ENCODE assay signal across 15 cellular contexts in the genomic region with DNA sequence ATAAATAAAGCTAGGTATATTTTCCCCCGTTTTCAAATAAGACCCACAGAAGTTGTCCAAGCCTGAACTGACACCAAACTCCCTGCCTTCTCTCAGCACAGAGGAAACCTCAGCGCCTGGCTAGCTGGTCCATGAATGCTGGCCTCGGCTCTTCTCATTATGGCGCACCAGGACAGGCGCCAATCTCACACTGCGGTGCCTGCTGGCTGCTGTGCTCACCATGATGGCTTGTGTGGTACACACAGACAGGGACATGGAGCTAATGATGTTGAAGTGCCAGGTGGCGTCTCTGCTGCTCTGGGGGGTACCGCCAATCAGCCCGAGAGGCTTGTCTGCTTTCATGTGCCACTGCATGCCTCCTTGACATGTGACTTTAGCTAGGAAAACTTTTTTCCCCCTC. TPM values are rescaled to one million over a fixed set of nuclear protein-coding genes. Genes with fewer than 3 reads are reported as not detected.
A peak's percentile ranks its signal among the peaks of the same experiment; 100 is the strongest.
DNase-seq lines count a peak whose midpoint lies in the region; ATAC-seq, FAIRE-seq and TF ChIP-seq lines count a peak whose summit lies in the region.
"Had no signal": no experiment of that assay in that cellular context is flagged by ENCODE, and none has a peak within 500 bp of the region (broad histone marks: within the 10 kb centered on the region; RNA-seq: fewer than 3 reads in every experiment).

No MANE protein-coding gene starts in this region.

- H4K91ac ChIP-seq in mesenchymal stem cell (ENCODE audit: low read length), result no peak overlapping the region

- intact Hi-C loops in HepG2 (cut with micrococcal nuclease; ENCODE audit: unreplicated experiment), result no loop called here
- intact Hi-C loops in right lobe of liver (cut with DNase I), result no loop called here

- no peak overlapping the region for H2BK5ac ChIP-seq in mesenchymal stem cell (ENCODE audit: low read depth, low read length, poor library complexity, severe bottlenecking)

- DNase-seq in HepG2 (ENCODE audit: low spot score) (no peak), right lobe of liver (no peak), RWPE2 (ENCODE audit: low spot score) (peak; percentile 19), mesenchymal stem cell (no peak), NCI-H187 (lab: John Stamatoyannopoulos, UW) (no peak), KG1 (lab: John Stamatoyannopoulos, UW) (no peak), activated gamma-delta T cell (lab: John Stamatoyannopoulos, UW) (no peak)
- DNase-seq: CD4-positive, CD25-positive, alpha-beta regulatory T cell; DMS79; NCI-H1105; NCI-H146; NCI-H2029 treated with DMSO at 0.1 percent for 48 hours; NCI-H2171; NK-92 treated with Interleukin-12 subunit alpha and Interleukin-12 subunit beta, amount 100 ng/mL, for 24 hours had no signal

- H3K27me3 ChIP-seq in HepG2 (ENCODE audit: control insufficient read depth in 1 of 2, insufficient read depth in 2 of 2, low read length in 2 of 2) (peaks cover 0 to 26% of the 10 kb centered on the region in 2 experiments; a peak in 2 of 5 replicates), right lobe of liver (no peaks in the 10 kb centered on the region), RWPE2 (ENCODE audit: insufficient read depth, poor library complexity, severe bottlenecking) (no peaks in the 10 kb centered on the region), mesenchymal stem cell (ENCODE audit: control insufficient read depth in 1 of 2, insufficient read depth in 1 of 2, low read length in 2 of 2) (peaks cover 0 to 13% of the 10 kb centered on the region in 2 experiments)

- no peak overlapping the region for H2BK120ac ChIP-seq in mesenchymal stem cell (ENCODE audit: low read depth, low read length)

- 0 out of 2 replicates have a peak, but pooled peaks cover 6% of the 10 kb centered on the region for H3K4me1 ChIP-seq in HepG2 (ENCODE audit: insufficient read depth, low read length)
- no peaks in the 10 kb centered on the region for H3K4me1 ChIP-seq in right lobe of liver
- peaks cover 1% of the 10 kb centered on the region for H3K4me1 ChIP-seq in RWPE2 (ENCODE audit: insufficient read depth, poor library complexity, severe bottlenecking)
- H3K4me1 ChIP-seq in mesenchymal stem cell (ENCODE audit: control insufficient read depth, insufficient read depth, low read depth, low read length), result no peaks in the 10 kb centered on the region

- no peaks in the 10 kb centered on the region for H3K9me3 ChIP-seq in HepG2 (ENCODE audit: low read length)
- no peaks in the 10 kb centered on the region for H3K9me3 ChIP-seq in right lobe of liver
- H3K9me3 ChIP-seq in RWPE2 (ENCODE audit: severe bottlenecking), result no peaks in the 10 kb centered on the region
- no peaks in the 10 kb centered on the region for H3K9me3 ChIP-seq in mesenchymal stem cell (ENCODE audit: control insufficient read depth, low read length)
- H3K9me3 ChIP-seq: SJSA1 had no signal

- POLR2A ChIA-PET in HepG2 (lab: Yijun Ruan, JAX), result no interaction called here

- H3K4me2 ChIP-seq in HepG2 (ENCODE audit: low read depth, low read length), result no peak overlapping the region
- H3K4me2 ChIP-seq in mesenchymal stem cell (ENCODE audit: low read length, poor library complexity, severe bottlenecking), result no peak overlapping the region

- no peaks in the 10 kb centered on the region for H3K79me2 ChIP-seq in HepG2 (ENCODE audit: insufficient read depth, low read length)

- no peak overlapping the region for H2BK12ac ChIP-seq in mesenchymal stem cell (ENCODE audit: low read length in 2 of 2)

- no peak overlapping the region for H3K23ac ChIP-seq in mesenchymal stem cell (ENCODE audit: low read length in 2 of 2)

- TF ChIP-seq EP300 in HepG2 (IDR thresholded peaks at IDR 0.05; ENCODE audit: low read depth in 2 of 2, low read length in 2 of 2) (no peak), HepG2 (CRISPR knock-in tag; IDR thresholded peaks at IDR 0.05; ENCODE audit: borderline replicate concordance) (no peak)

- 59% methylated on average over 8 of the region's 9 CpGs for WGBS in HepG2 (ENCODE audit: low lambda C conversion rate)
- 90% methylated on average over 5 of the region's 9 CpGs for WGBS in right lobe of liver (ENCODE audit: insufficient coverage, low coverage, low lambda C conversion rate, missing lambda C conversion rate)
- 94% methylated on average over 9 of the region's 9 CpGs for WGBS in mesenchymal stem cell

- no peak for TF ChIP-seq POLR2A in HepG2 (IDR thresholded peaks at IDR 0.05; ENCODE audit: insufficient read depth in 1 of 2, low read depth in 2 of 2, low read length in 2 of 2)
- TF ChIP-seq POLR2A in right lobe of liver (IDR thresholded peaks at IDR 0.05), result no peak

- H3K4ac ChIP-seq in mesenchymal stem cell (ENCODE audit: low read depth in 1 of 2, low read length in 2 of 2), result no peak overlapping the region

- FAIRE-seq in HepG2 (lab: Jason Lieb, UNC), result no peak

- no peak for TF ChIP-seq RAD21 in HepG2 (CRISPR knock-in tag; IDR thresholded peaks at IDR 0.05)

- ATAC-seq in HepG2 (no peak), right lobe of liver (no peak), RWPE2 (ENCODE audit: low read depth) (no peak)

- no peaks in the 10 kb centered on the region for H3K36me3 ChIP-seq in HepG2 (replicated peaks in 1 of 2; ENCODE audit: control insufficient read depth in 1 of 2, insufficient read depth in 2 of 2, low read length in 2 of 2)
- H3K36me3 ChIP-seq in right lobe of liver, result no peaks in the 10 kb centered on the region
- no peaks in the 10 kb centered on the region for H3K36me3 ChIP-seq in RWPE2 (ENCODE audit: low read depth)
- no peaks in the 10 kb centered on the region for H3K36me3 ChIP-seq in mesenchymal stem cell (ENCODE audit: control insufficient read depth in 1 of 2, insufficient read depth in 2 of 2, low read depth in 1 of 2, low read length in 2 of 2)
- H3K36me3 ChIP-seq: SJSA1 had no signal

- TF ChIP-seq CTCF in HepG2 (CRISPR knock-in tag; IDR thresholded peaks at IDR 0.05) (no peak), right lobe of liver (IDR thresholded peaks at IDR 0.05) (no peak), RWPE2 (IDR thresholded peaks at IDR 0.05; ENCODE audit: poor library complexity, severe bottlenecking) (no peak)

- H2AFZ ChIP-seq in HepG2 (ENCODE audit: low read length) (no peak overlapping the region), mesenchymal stem cell (ENCODE audit: low read depth, low read length) (peak overlapping the region; percentile 73)

- no peak overlapping the region for H4K8ac ChIP-seq in mesenchymal stem cell (ENCODE audit: low read length)

- H3K27ac ChIP-seq in HepG2 (ENCODE audit: extremely low read length, insufficient read depth, low read length) (no peak overlapping the region), right lobe of liver (no peak overlapping the region), RWPE2 (ENCODE audit: poor library complexity, severe bottlenecking) (no peak overlapping the region), mesenchymal stem cell (ENCODE audit: low read length, poor library complexity, severe bottlenecking) (no peak overlapping the region)
- H3K27ac ChIP-seq: SJSA1 had no signal

- H2BK15ac ChIP-seq in mesenchymal stem cell (ENCODE audit: low read depth, poor library complexity, severe bottlenecking), result no peak overlapping the region

- in situ Hi-C loops in HepG2 (cut with HindIII; ENCODE audit: extremely low pct_ligation_motif_present, low pct_unique_long_range_greater_than_20kb), result no loop called here

- peak overlapping the region in 1 of 2 experiments; percentile 34 for H3K18ac ChIP-seq in mesenchymal stem cell (ENCODE audit: low read depth in 1 of 2, low read length in 2 of 2)

- H3K14ac ChIP-seq in mesenchymal stem cell (ENCODE audit: low read length in 2 of 2), result peak overlapping the region in 1 of 2 experiments; percentile 63

- H4K20me1 ChIP-seq in HepG2 (ENCODE audit: insufficient read depth, low read length), result no peaks in the 10 kb centered on the region

- no peak overlapping the region for H2AK5ac ChIP-seq in mesenchymal stem cell (ENCODE audit: low read length, severe bottlenecking)

- no TSS peak for BruUV-seq in HepG2 (replicated peaks; lab: Mats Ljungman, UMichigan)

- CTCF ChIA-PET in HepG2 (lab: Yijun Ruan, JAX; ENCODE audit: low intra/inter-chr PET ratio, low total read pairs), result no interaction called here

- H3K9ac ChIP-seq in HepG2 (ENCODE audit: insufficient read depth, low read depth, low read length) (no peak overlapping the region), mesenchymal stem cell (ENCODE audit: low read length) (no peak overlapping the region)

- H3K4me3 ChIP-seq in HepG2 (replicated peaks in 1 of 3; ENCODE audit: insufficient read depth in 1 of 3, low read depth in 2 of 3, low read length in 3 of 3), result no peak overlapping the region
- H3K4me3 ChIP-seq in right lobe of liver, result no peak overlapping the region
- H3K4me3 ChIP-seq in RWPE2 (ENCODE audit: severe bottlenecking), result no peak overlapping the region
- H3K4me3 ChIP-seq in mesenchymal stem cell (ENCODE audit: insufficient read depth in 1 of 2, low read depth in 1 of 2, low read length in 2 of 2), result no peak overlapping the region
- H3K4me3 ChIP-seq: SJSA1 had no signal

- H3K79me1 ChIP-seq in mesenchymal stem cell (replicated peaks; ENCODE audit: low read length, poor library complexity, severe bottlenecking), result no peaks in the 10 kb centered on the region

RNA-seq across cellular contexts. Expression of a gene that starts 43.2 kb away (rescaled TPM):
- total RNA-seq in HepG2 (2016; rRNA removed; fragmentation: Illumina TruSeq; extraction: Trizol), result 22.9 and 26.2 TPM in 2 replicates
- total RNA-seq in HepG2 (2016; cell fraction: cytosol; rRNA removed; fragmentation: Illumina TruSeq; extraction: Trizol; ENCODE audit: low read depth), result 6.3 and 6.6 TPM in 2 replicates
- 22.4 and 23.0 TPM in 2 replicates for total RNA-seq in HepG2 (2016; cell fraction: insoluble cytoplasmic fraction; rRNA removed; fragmentation: Illumina TruSeq; extraction: Trizol)
- 19.5 and 20.2 TPM in 2 replicates for total RNA-seq in HepG2 (2016; cell fraction: membrane; rRNA removed; fragmentation: Illumina TruSeq; extraction: Trizol)
- total RNA-seq in HepG2 (2016; cell fraction: nucleus; rRNA removed; fragmentation: Illumina TruSeq; extraction: Trizol), result 24.0 and 25.4 TPM in 2 replicates
- polyA plus RNA-seq in HepG2 (2011; rRNA removed), result 10.0 and 10.5 TPM in 2 replicates
- 7.8 and 8.5 TPM in 2 replicates for polyA plus RNA-seq in HepG2 (2011; cell fraction: cytosol; rRNA removed)
- polyA plus RNA-seq in HepG2 (2011; cell fraction: nucleus; rRNA removed), result 9.9 and 11.7 TPM in 2 replicates
- 11.7 and 11.8 TPM in 2 replicates for polyA plus RNA-seq in HepG2 (2012)
- polyA plus RNA-seq in HepG2 (2016; cell fraction: cytosol; fragmentation: Illumina TruSeq; extraction: Trizol; ENCODE audit: low read depth), result 6.4 and 6.6 TPM in 2 replicates
- 21.5 and 23.7 TPM in 2 replicates for polyA plus RNA-seq in HepG2 (2016; cell fraction: insoluble cytoplasmic fraction; fragmentation: Illumina TruSeq; extraction: Trizol; ENCODE audit: low read depth)
- 14.7 and 15.3 TPM in 2 replicates for polyA plus RNA-seq in HepG2 (2016; cell fraction: membrane; fragmentation: Illumina TruSeq; extraction: Trizol; ENCODE audit: low read depth)
- polyA plus RNA-seq in HepG2 (2016; cell fraction: nucleus; fragmentation: Illumina TruSeq; extraction: Trizol; ENCODE audit: insufficient read depth, low read depth), result 17.9 and 18.1 TPM in 2 replicates
- 7.3 and 18.7 TPM in 2 replicates for polyA minus RNA-seq in HepG2 (2011; rRNA and poly(A)+ RNA removed; ENCODE audit: low replicate concordance)
- polyA minus RNA-seq in HepG2 (2011; cell fraction: cytosol; rRNA and poly(A)+ RNA removed), result 10.2 and 11.8 TPM in 2 replicates
- 45.0 and 45.6 TPM in 2 replicates for polyA minus RNA-seq in HepG2 (2011; cell fraction: nucleus; rRNA and poly(A)+ RNA removed)
- 10 to 100 TPM in 5 of 6 experiments, 1 to 10 TPM in 1; 8.4 to 15.3 (median 11.5) TPM for total RNA-seq in right lobe of liver
- 14.0 TPM for polyA plus RNA-seq in mesenchymal stem cell (2013, experiment 1 of 2)
- 14.2 TPM for polyA plus RNA-seq in mesenchymal stem cell (2013, experiment 2 of 2)
